ENCODE assay signal across 8 cellular contexts in genomic region chr6:1596088-1596852, GRCh38. TPM values are rescaled to one million over a fixed set of nuclear protein-coding genes. Genes with fewer than 3 reads are reported as not detected.
DNase-seq lines count a peak whose midpoint lies in the region; ATAC-seq and TF ChIP-seq lines count a peak whose summit lies in the region.

No MANE protein-coding gene starts in this region.

- POLR2A ChIA-PET in activated CD4-positive, alpha-beta memory T cell treated with anti-CD3 and anti-CD28 coated beads, Interleukin-2, amount 10 ng/mL, durations not matched to agents 7 days and 5 days (lab: Charles Lee) = interaction anchor here (1.9 kb wide), 1 partner anchor 72 kb away, joined by 9 read pairs; no protein-coding TSS in a partner anchor

- intact Hi-C loops in mucosa of descending colon (cut with DNase I, micrococcal nuclease) = loop anchor here (10.0 kb wide), 2 partner anchors 1039 to 1159 kb away; partner anchors contain the start of gene MYLK4 (in 1 of the 2)

- CTCF ChIA-PET in activated CD4-positive, alpha-beta memory T cell treated with anti-CD3 and anti-CD28 coated beads, Interleukin-2, amount 10 ng/mL, durations not matched to agents 7 days and 5 days (lab: Charles Lee) = interaction anchor here (0.7 to 6.0 kb wide), 21 partner anchors 11 to 1153 kb away, joined by 3 to 56 read pairs (median 4); partner anchors contain the start of gene MYLK4

- H3K27ac ChIP-seq in GM23338 (ENCODE audit: low read depth) = no peak overlapping the region
- H3K27ac ChIP-seq in effector memory CD4-positive, alpha-beta T cell (ENCODE audit: insufficient read depth, low read length, poor library complexity, severe bottlenecking) = no peak overlapping the region

- no peaks in the 10 kb centered on the region for H3K36me3 Mint-ChIP-seq in GM23338 (ENCODE audit: low read depth)
- H3K36me3 Mint-ChIP-seq in activated CD4-positive, alpha-beta memory T cell treated with anti-CD3 and anti-CD28 coated beads, Interleukin-2, amount 10 ng/mL, durations not matched to agents 7 days and 5 days (ENCODE audit: low read depth) = no peaks in the 10 kb centered on the region

- H3K4me3 Mint-ChIP-seq in GM23338 = no peak overlapping the region
- H3K4me3 Mint-ChIP-seq in activated CD4-positive, alpha-beta memory T cell treated with anti-CD3 and anti-CD28 coated beads, Interleukin-2, amount 10 ng/mL, durations not matched to agents 7 days and 5 days = no peak overlapping the region

- H3K79me2 ChIP-seq in GM23338 (replicated peaks; ENCODE audit: insufficient read depth) = no peaks in the 10 kb centered on the region

- H3K9me3 ChIP-seq in effector memory CD4-positive, alpha-beta T cell (ENCODE audit: control insufficient read depth, low read length) = no peaks in the 10 kb centered on the region
- no peaks in the 10 kb centered on the region for H3K9me3 ChIP-seq in mucosa of descending colon

- peak overlapping the region; percentile 53 for H2AFZ ChIP-seq in GM23338

- no peak overlapping the region for H3K4me3 ChIP-seq in GM23338
- peak overlapping the region; percentile 11 for H3K4me3 ChIP-seq in effector memory CD4-positive, alpha-beta T cell (ENCODE audit: insufficient read depth, low read depth, low read length, poor library complexity, severe bottlenecking)
- no peak overlapping the region for H3K4me3 ChIP-seq in mucosa of descending colon

- DNase-seq in COR-L47 (lab: John Stamatoyannopoulos, UW) (peak; percentile 43), GM23338 (ENCODE audit: low spot score) (peak; percentile 82), NCI-H345 (lab: John Stamatoyannopoulos, UW) (peak; percentile 18), mucosa of descending colon (peak in 2 of 3 donors; percentile 58 to 71)
- peak; percentile 66 for DNase-seq in activated CD4-positive, alpha-beta memory T cell treated with anti-CD3 and anti-CD28 coated beads, Interleukin-2, amount 10 ng/mL, durations not matched to agents 7 days and 5 days
- peak; percentile 27 to 43 (median 28) for DNase-seq in effector memory CD4-positive, alpha-beta T cell
- DNase-seq in stimulated activated CD8-positive, alpha-beta memory T cell treated with anti-CD3 and anti-CD28 coated beads, Interleukin-7, amount 100 ng/mL, for 4 hours (ENCODE audit: low read depth in 2 of 2) = peak; percentile 30 to 45

- no peak overlapping the region for H3K27ac Mint-ChIP-seq in GM23338
- H3K27ac Mint-ChIP-seq in activated CD4-positive, alpha-beta memory T cell treated with anti-CD3 and anti-CD28 coated beads, Interleukin-2, amount 10 ng/mL, durations not matched to agents 7 days and 5 days = no peak overlapping the region

- TF ChIP-seq CTCF in GM23338 (conservative IDR thresholded peaks at IDR 0.05; ENCODE audit: low read depth in 2 of 2) (peak; percentile 96), mucosa of descending colon (IDR thresholded peaks at IDR 0.05) (peak; percentile 85)

- no peaks in the 10 kb centered on the region; the same call in 1 of the 2 replicates for H3K27me3 ChIP-seq in GM23338 (ENCODE audit: insufficient read depth)
- peaks cover 21% of the 10 kb centered on the region for H3K27me3 ChIP-seq in effector memory CD4-positive, alpha-beta T cell (replicated peaks; ENCODE audit: control insufficient read depth, insufficient read depth, low read length, poor library complexity, severe bottlenecking)

- H3K4me1 Mint-ChIP-seq in GM23338 = peaks cover 24% of the 10 kb centered on the region
- peaks cover 3% of the 10 kb centered on the region for H3K4me1 Mint-ChIP-seq in activated CD4-positive, alpha-beta memory T cell treated with anti-CD3 and anti-CD28 coated beads, Interleukin-2, amount 10 ng/mL, durations not matched to agents 7 days and 5 days

- peak; percentile 80 for ATAC-seq in GM23338
- ATAC-seq in mucosa of descending colon = peak; percentile 87
- ATAC-seq in HG03521 (IDR thresholded peaks at IDR 0.05; ENCODE audit: unreplicated experiment) = no peak

- H3F3A ChIP-seq in GM23338 (replicated peaks; ENCODE audit: low read depth) = no peaks in the 10 kb centered on the region

- no peak overlapping the region for H3K4me2 ChIP-seq in GM23338

- H4K20me1 ChIP-seq in GM23338 (replicated peaks; ENCODE audit: insufficient read depth) = no peaks in the 10 kb centered on the region

- H3K4me1 ChIP-seq in GM23338 (ENCODE audit: insufficient read depth) = peaks cover 5% of the 10 kb centered on the region; the same call in 1 of the 2 replicates
- H3K4me1 ChIP-seq in effector memory CD4-positive, alpha-beta T cell (ENCODE audit: control insufficient read depth, insufficient read depth, low read length, poor library complexity, severe bottlenecking) = peaks cover 4% of the 10 kb centered on the region
- H3K4me1 ChIP-seq in mucosa of descending colon (ENCODE audit: low read depth) = peaks cover 5% of the 10 kb centered on the region

- peaks cover 32% of the 10 kb centered on the region for H3K27me3 Mint-ChIP-seq in GM23338 (ENCODE audit: insufficient read depth, low read depth, poor library complexity)
- peaks cover 62% of the 10 kb centered on the region for H3K27me3 Mint-ChIP-seq in activated CD4-positive, alpha-beta memory T cell treated with anti-CD3 and anti-CD28 coated beads, Interleukin-2, amount 10 ng/mL, durations not matched to agents 7 days and 5 days

- H3K9me3 Mint-ChIP-seq in GM23338 = no peaks in the 10 kb centered on the region
- no peaks in the 10 kb centered on the region for H3K9me3 Mint-ChIP-seq in activated CD4-positive, alpha-beta memory T cell treated with anti-CD3 and anti-CD28 coated beads, Interleukin-2, amount 10 ng/mL, durations not matched to agents 7 days and 5 days

- H3K9me2 ChIP-seq in GM23338 (ENCODE audit: insufficient read depth) = no peaks in the 10 kb centered on the region

- H3K36me3 ChIP-seq in GM23338 (ENCODE audit: insufficient read depth) = no peaks in the 10 kb centered on the region
- no peaks in the 10 kb centered on the region for H3K36me3 ChIP-seq in effector memory CD4-positive, alpha-beta T cell (ENCODE audit: control insufficient read depth, insufficient read depth, low read length)
- no peaks in the 10 kb centered on the region for H3K36me3 ChIP-seq in mucosa of descending colon (ENCODE audit: low read depth)

TF ChIP-seq in GM23338, 12 proteins besides CTCF, POLR2A, EP300 and RAD21 (continues in another document):
- TF ChIP-seq ETS1 (IDR thresholded peaks at IDR 0.05) (no peak), STAT1 (IDR thresholded peaks at IDR 0.05; ENCODE audit: unreplicated experiment) (no peak), REST (IDR thresholded peaks at IDR 0.05; ENCODE audit: unreplicated experiment) (no peak)

RNA-seq across cellular contexts. Expression of gene FOXC1, which starts 13.4 kb away (rescaled TPM):
- 0.10 and 0.27 TPM in 2 replicates for total RNA-seq in GM23338 (2014; rRNA removed; shearing (Covaris generic))
- polyA plus RNA-seq in GM23338 (2016; fragmentation: Nextera tagmentation; extraction: Ambion mirVana) = 0.13 and 0.21 TPM in 2 replicates
- total RNA-seq in activated CD4-positive, alpha-beta memory T cell treated with anti-CD3 and anti-CD28 coated beads, Interleukin-2, amount 10 ng/mL, durations not matched to agents 7 days and 5 days = under 1 TPM in 1 of 2 experiments, not detected in 1; 0.08 TPM
- 1 to 10 TPM; 1.1 to 1.7 (median 1.6) TPM for total RNA-seq in mucosa of descending colon

Comparison
In these comparisons a context has a peak if more than half of its experiments do, and no peak if none do; other contexts are left out.
1. DNase-seq: peak in every context shown above with its lines; median percentile 82 in GM23338; 66 in activated CD4-positive, alpha-beta memory T cell treated with anti-CD3 and anti-CD28 coated beads, Interleukin-2, amount 10 ng/mL, durations not matched to agents 7 days and 5 days; 64 in mucosa of descending colon; 43 in COR-L47; 38 in stimulated activated CD8-positive, alpha-beta memory T cell treated with anti-CD3 and anti-CD28 coated beads, Interleukin-7, amount 100 ng/mL, for 4 hours; 28 in effector memory CD4-positive, alpha-beta T cell; 18 in NCI-H345.